In the genomic region with DNA sequence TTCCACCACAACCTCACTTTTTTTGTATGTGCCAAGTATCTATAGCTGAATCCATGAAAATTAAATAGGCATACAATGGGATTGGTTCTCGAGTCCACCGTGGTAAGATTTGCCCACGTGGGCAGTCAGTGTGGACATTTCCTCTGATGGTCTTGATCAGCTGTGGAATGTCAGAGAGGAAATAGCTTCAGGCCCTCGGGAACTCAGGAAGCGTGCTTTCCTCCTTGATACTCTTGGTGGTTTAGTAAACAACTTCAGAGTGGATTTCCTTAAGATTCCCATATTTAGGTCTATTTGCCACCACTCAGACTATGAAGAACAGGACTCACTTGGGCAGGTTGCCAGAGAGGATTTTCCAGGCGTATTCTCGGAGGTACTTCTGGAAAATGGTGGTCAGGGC, we compare ENCODE assay signal across 1 cellular context.
TF ChIP-seq lines count a peak whose summit lies in the region.

No MANE protein-coding gene starts in this region.

TF ChIP-seq in HepG2, 621 proteins besides CTCF, POLR2A, EP300 and RAD21 (continued from another document):
- TF ChIP-seq SRSF1 (optimal IDR thresholded peaks at IDR 0.05; ENCODE audit: low read depth, low read length): no peak
- TF ChIP-seq ZBTB46 (CRISPR knock-in tag; IDR thresholded peaks at IDR 0.05; ENCODE audit: borderline replicate concordance): no peak
- no peak for TF ChIP-seq FOXO1 (CRISPR knock-in tag; IDR thresholded peaks at IDR 0.05)
- TF ChIP-seq CHCHD3 (CRISPR knock-in tag; IDR thresholded peaks at IDR 0.05): no peak
- no peak for TF ChIP-seq FOXK1 (CRISPR knock-in tag; IDR thresholded peaks at IDR 0.05; ENCODE audit: borderline replicate concordance, low read depth)
- TF ChIP-seq ZNF577 (CRISPR knock-in tag; IDR thresholded peaks at IDR 0.05; ENCODE audit: borderline replicate concordance, low read depth): no peak
- no peak for TF ChIP-seq ZNF235 (CRISPR knock-in tag; IDR thresholded peaks at IDR 0.05; ENCODE audit: borderline replicate concordance)
- no peak for TF ChIP-seq SSRP1 (CRISPR knock-in tag; IDR thresholded peaks at IDR 0.05)
- TF ChIP-seq, protein P1, sequence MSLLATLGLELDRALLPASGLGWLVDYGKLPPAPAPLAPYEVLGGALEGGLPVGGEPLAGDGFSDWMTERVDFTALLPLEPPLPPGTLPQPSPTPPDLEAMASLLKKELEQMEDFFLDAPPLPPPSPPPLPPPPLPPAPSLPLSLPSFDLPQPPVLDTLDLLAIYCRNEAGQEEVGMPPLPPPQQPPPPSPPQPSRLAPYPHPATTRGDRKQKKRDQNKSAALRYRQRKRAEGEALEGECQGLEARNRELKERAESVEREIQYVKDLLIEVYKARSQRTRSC (CRISPR knock-in tag; IDR thresholded peaks at IDR 0.05; ENCODE audit: low read depth): no peak
